In the genomic region with DNA sequence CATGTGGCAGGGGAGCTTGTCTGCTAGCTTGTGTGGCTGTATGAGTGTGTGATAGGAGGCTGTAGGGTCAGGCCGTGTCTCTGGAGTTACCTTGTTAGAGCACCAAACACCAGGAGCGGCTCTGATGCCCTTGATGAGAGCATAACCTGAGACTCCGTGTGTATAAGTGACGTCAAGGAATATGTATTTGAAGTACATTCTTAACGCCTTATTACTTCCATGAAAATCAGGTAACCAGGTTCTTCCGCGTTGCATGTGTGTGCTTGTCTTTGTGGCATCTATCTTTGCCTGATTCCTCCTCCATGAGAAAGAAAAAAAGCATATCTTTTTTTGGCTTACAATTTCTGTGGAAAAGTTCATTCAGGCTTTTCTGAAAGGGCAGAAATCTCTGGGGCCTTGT, we compare ENCODE assay signal across 17 cellular contexts. TPM values are rescaled to one million over a fixed set of nuclear protein-coding genes. Genes with fewer than 3 reads are reported as not detected.
A peak's percentile ranks its signal among the peaks of the same experiment; 100 is the strongest.
DNase-seq lines count a peak whose midpoint lies in the region; FAIRE-seq and TF ChIP-seq lines count a peak whose summit lies in the region.
"Had no signal": no experiment of that assay in that cellular context is flagged by ENCODE, and none has a peak within 500 bp of the region (broad histone marks: within the 10 kb centered on the region; RNA-seq: fewer than 3 reads in every experiment).

No MANE protein-coding gene starts in this region.

- no peaks in the 10 kb centered on the region for H3K79me2 ChIP-seq in mesendoderm (ENCODE audit: control insufficient read depth, insufficient read depth, low read length)

- H2AK5ac ChIP-seq in mesendoderm (ENCODE audit: low read length), result peak overlapping the region; percentile 37

- H4K5ac ChIP-seq in mesendoderm (ENCODE audit: low read length), result no peak overlapping the region

- TF ChIP-seq CTCF in AG10803 (conservative IDR thresholded peaks at IDR 0.05; ENCODE audit: low read length) (no peak), bronchial epithelial cell (IDR thresholded peaks at IDR 0.05; ENCODE audit: insufficient read depth, low read length, severe bottlenecking) (no peak), kidney (IDR thresholded peaks at IDR 0.05; ENCODE audit: borderline replicate concordance, extremely low read depth, insufficient read depth) (no peak)

- no peak overlapping the region for H3K9ac ChIP-seq in mesendoderm (ENCODE audit: low read length)
- peak overlapping the region; percentile 70 to 73 (median 71) for H3K9ac ChIP-seq in skeletal muscle tissue (ENCODE audit: low read depth in 1 of 3, low read length in 3 of 3)
- no peak overlapping the region for H3K9ac ChIP-seq in kidney (ENCODE audit: low read length in 2 of 2)
- H3K9ac ChIP-seq: SK-N-SH had no signal

- peaks cover 5% of the 10 kb centered on the region for H3K4me1 ChIP-seq in mesendoderm (ENCODE audit: control insufficient read depth, low read depth, low read length)
- H3K4me1 ChIP-seq in skeletal muscle tissue (ENCODE audit: control insufficient read depth in 3 of 3, insufficient read depth in 3 of 3, low read length in 3 of 3), result peaks cover 48 to 49% (median 48%) of the 10 kb centered on the region in 3 donors
- peaks cover 3 to 22% of the 10 kb centered on the region in 2 donors for H3K4me1 ChIP-seq in kidney (ENCODE audit: control insufficient read depth in 1 of 2, insufficient read depth in 1 of 2, low read depth in 1 of 2, low read length in 2 of 2)

- WGBS in mesendoderm (ENCODE audit: extremely low coverage, insufficient coverage, low lambda C conversion rate), result no CpG with 5 or more reads among the region's 7 CpGs

- no peak overlapping the region for H2BK15ac ChIP-seq in mesendoderm (replicated peaks; ENCODE audit: low read depth)

- H3K56ac ChIP-seq in mesendoderm (ENCODE audit: low read length), result peak overlapping the region; percentile 45

- no peaks in the 10 kb centered on the region for H3K36me3 ChIP-seq in bronchial epithelial cell (ENCODE audit: control insufficient read depth, insufficient read depth, low read length)
- no peaks in the 10 kb centered on the region for H3K36me3 ChIP-seq in mesendoderm (ENCODE audit: control insufficient read depth, insufficient read depth, low read length)
- H3K36me3 ChIP-seq in skeletal muscle tissue (ENCODE audit: control insufficient read depth in 3 of 3, insufficient read depth in 3 of 3, low read length in 3 of 3), result no peaks in the 10 kb centered on the region
- no peaks in the 10 kb centered on the region for H3K36me3 ChIP-seq in kidney (ENCODE audit: control insufficient read depth in 1 of 2, insufficient read depth in 2 of 2, low read length in 2 of 2)

- no peak overlapping the region for H2BK5ac ChIP-seq in mesendoderm (ENCODE audit: low read length)

- DNase-seq in AG10803 (ENCODE audit: low read depth) (no peak), bronchial epithelial cell (ENCODE audit: low read depth) (peak; percentile 47), mesendoderm (no peak), NCI-H1092 treated with DMSO at 0.1 percent for 48 hours (lab: John Stamatoyannopoulos, UW) (no peak), NK-92 (lab: John Stamatoyannopoulos, UW; ENCODE audit: unreplicated experiment) (no peak), kidney (no peak), GM19238 (ENCODE audit: insufficient read length, low spot score) (no peak)
- DNase-seq: activated CD4-positive, alpha-beta T cell treated with anti-CD3 and anti-CD28 coated beads for 48 hours; activated naive CD4-positive, alpha-beta T cell; GDM1; MM.1S; NCI-H2029 treated with DMSO at 0.1 percent for 48 hours; NCI-H526 treated with DMSO at 0.1 percent for 48 hours; SK-N-SH; stimulated activated naive CD4-positive, alpha-beta T cell had no signal

- H3K23ac ChIP-seq in mesendoderm (ENCODE audit: low read length), result peak overlapping the region; percentile 25

- no peak overlapping the region for H3K18ac ChIP-seq in mesendoderm (ENCODE audit: low read length)

- H3K27ac ChIP-seq in mesendoderm (ENCODE audit: low read depth, low read length) (no peak overlapping the region), skeletal muscle tissue (ENCODE audit: low read depth, low read length) (peak overlapping the region; percentile 71), kidney (ENCODE audit: low read depth in 2 of 2, low read length in 2 of 2) (no peak overlapping the region)

- H3K4me2 ChIP-seq in mesendoderm (ENCODE audit: low read length), result no peak overlapping the region
- H3K4me2 ChIP-seq: SK-N-SH had no signal

- FAIRE-seq in bronchial epithelial cell (lab: Jason Lieb, UNC), result peak; percentile 50
- no peak for FAIRE-seq in kidney (lab: Jason Lieb, UNC)
- FAIRE-seq: H54 had no signal

- H3K27me3 ChIP-seq in bronchial epithelial cell (ENCODE audit: control insufficient read depth, insufficient read depth, low read length) (no peaks in the 10 kb centered on the region), mesendoderm (ENCODE audit: insufficient read depth, low read length, poor library complexity) (no peaks in the 10 kb centered on the region), skeletal muscle tissue (ENCODE audit: control insufficient read depth in 3 of 3, insufficient read depth in 3 of 3, low read length in 3 of 3) (no peaks in the 10 kb centered on the region)

- no peak overlapping the region for H3K4ac ChIP-seq in mesendoderm (ENCODE audit: low read depth, low read length)

- H3K4me3 ChIP-seq in AG10803 (ENCODE audit: low read length) (peak overlapping the region; percentile 82), bronchial epithelial cell (ENCODE audit: low read depth, low read length) (no peak overlapping the region), mesendoderm (ENCODE audit: low read length) (no peak overlapping the region), skeletal muscle tissue (ENCODE audit: low read length in 3 of 3) (peak overlapping the region; percentile 54 to 73 (median 69)), kidney (ENCODE audit: low read length in 2 of 2) (no peak overlapping the region)

- H3K9me3 ChIP-seq in skeletal muscle tissue (ENCODE audit: control insufficient read depth in 3 of 3, low read length in 3 of 3), result no peaks in the 10 kb centered on the region
- H3K9me3 ChIP-seq in kidney (ENCODE audit: control insufficient read depth in 1 of 2, low read length in 2 of 2), result no peaks in the 10 kb centered on the region
- H3K9me3 ChIP-seq: SK-N-SH had no signal

- no peak overlapping the region for H4K8ac ChIP-seq in mesendoderm (ENCODE audit: low read depth, low read length)

- peaks cover 3% of the 10 kb centered on the region for H3K79me1 ChIP-seq in mesendoderm (ENCODE audit: low read length)

- H2BK120ac ChIP-seq in mesendoderm (ENCODE audit: low read depth, low read length), result no peak overlapping the region

- intact Hi-C loops in kidney (cut with DNase I), result no loop called here

RNA-seq across cellular contexts. Expression of gene OLFML3, which starts 4.6 kb away (rescaled TPM):
- 0.13 and 1.6 TPM in 2 replicates for total RNA-seq in bronchial epithelial cell
- polyA plus RNA-seq in mesendoderm (2013, experiment 1 of 2), result 57.4 TPM
- polyA plus RNA-seq in mesendoderm (2013, experiment 2 of 2), result 60.0 TPM
- 86.1 TPM for total RNA-seq in skeletal muscle tissue
- 13.5 TPM for total RNA-seq in kidney
- 22.9 TPM for polyA plus RNA-seq in kidney (ENCODE audit: insufficient read depth, low read depth, low replicate concordance)

RNA-seq across cellular contexts. Expression of gene HIPK1, which starts 54.7 kb away (rescaled TPM):
- total RNA-seq in bronchial epithelial cell (18.7 and 24.2 TPM in 2 replicates), skeletal muscle tissue (28.2 TPM), kidney (65.0 TPM)
- 20.5 TPM for polyA plus RNA-seq in mesendoderm (2013, experiment 1 of 2)
- polyA plus RNA-seq in mesendoderm (2013, experiment 2 of 2), result 21.0 TPM
- 8.4 TPM for polyA plus RNA-seq in kidney (ENCODE audit: insufficient read depth, low read depth, low replicate concordance)

Comparison
In these comparisons a context has a peak if more than half of its experiments do, and no peak if none do; other contexts are left out.
1. H3K4me3 ChIP-seq: peak in AG10803 (single experiment) and skeletal muscle tissue (3 of 3); none in bronchial epithelial cell (single experiment), mesendoderm (single experiment) and kidney (0 of 2).
2. H3K9ac ChIP-seq: peak in skeletal muscle tissue (3 of 3); none in mesendoderm (single experiment) and kidney (0 of 2).